Comparison of ENCODE assay signal across 10 cellular contexts in the genomic region with DNA sequence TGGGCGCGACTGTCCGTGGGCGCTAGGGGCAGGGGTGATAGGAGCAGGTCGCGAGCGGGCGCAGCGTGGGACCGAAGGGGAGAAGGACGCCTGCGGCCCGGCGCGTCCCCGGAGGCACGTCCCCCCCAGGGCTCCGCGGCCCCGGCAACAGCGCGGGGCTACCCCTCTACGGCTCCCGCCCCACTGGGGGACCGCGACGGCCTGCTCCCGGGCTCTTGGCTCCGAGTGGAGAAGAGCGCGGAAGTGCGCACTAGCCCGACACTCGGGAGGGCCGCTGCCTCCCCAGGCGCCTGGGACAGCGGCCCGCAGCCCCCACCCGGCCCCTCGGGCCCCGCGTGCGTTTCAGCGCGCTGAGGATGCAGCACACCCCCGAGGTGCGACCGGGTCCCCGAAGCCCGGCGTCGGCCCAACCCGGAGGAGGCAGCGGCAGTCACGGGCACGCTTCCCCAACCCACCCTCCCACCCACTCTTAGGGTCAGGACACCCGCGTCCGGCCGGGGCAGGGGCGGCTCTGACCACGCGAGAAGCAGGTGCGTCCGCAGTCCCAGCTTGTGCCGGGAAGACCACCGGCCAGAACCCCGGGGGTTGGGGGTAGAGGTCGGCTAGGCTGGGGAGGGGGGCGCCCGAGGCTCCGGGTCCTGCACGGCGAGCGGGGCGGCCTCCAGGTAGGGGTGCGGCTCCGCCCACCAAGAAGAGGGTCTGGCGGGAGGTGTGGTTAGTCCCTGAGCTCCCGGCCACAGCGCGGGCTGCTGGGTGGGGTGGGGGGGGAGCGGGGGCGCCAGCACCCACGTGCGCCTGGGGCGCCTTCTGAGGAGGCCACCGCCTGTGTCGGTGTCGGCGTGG. TPM values are rescaled to one million over a fixed set of nuclear protein-coding genes. Genes with fewer than 3 reads are reported as not detected.
DNase-seq lines count a peak whose midpoint lies in the region; ATAC-seq, FAIRE-seq and TF ChIP-seq lines count a peak whose summit lies in the region.
"Had no signal": no experiment of that assay in that cellular context is flagged by ENCODE, and none has a peak within 500 bp of the region (broad histone marks: within the 10 kb centered on the region; RNA-seq: fewer than 3 reads in every experiment).

No MANE protein-coding gene starts in this region.

- 4 to 5% methylated on average over 89 to 90 of the region's 91 CpGs for WGBS in heart right ventricle, 2 donors
- WGBS in mammary epithelial cell (ENCODE audit: low coverage, missing lambda C conversion rate): 64% methylated on average over 9 of the region's 91 CpGs
- WGBS in small intestine, 3 donors: 6 to 20% (median 13%) methylated on average over 57 to 91 of the region's 91 CpGs

- H3K9me3 ChIP-seq in heart right ventricle (peaks cover 0 to 4% (median 0%) of the 10 kb centered on the region in 11 donors), mammary epithelial cell (replicated peaks; ENCODE audit: insufficient read depth, low read length) (no peaks in the 10 kb centered on the region), lower lobe of right lung (no peaks in the 10 kb centered on the region), uterus (no peaks in the 10 kb centered on the region), small intestine (ENCODE audit: control insufficient read depth, low read depth) (no peaks in the 10 kb centered on the region)

- H3K36me3 ChIP-seq in heart right ventricle: no peaks in the 10 kb centered on the region
- no peaks in the 10 kb centered on the region for H3K36me3 ChIP-seq in mammary epithelial cell (ENCODE audit: insufficient read depth, low read length)
- no peaks in the 10 kb centered on the region for H3K36me3 ChIP-seq in lower lobe of right lung
- H3K36me3 ChIP-seq in uterus: no peaks in the 10 kb centered on the region
- no peaks in the 10 kb centered on the region for H3K36me3 ChIP-seq in small intestine (ENCODE audit: control insufficient read depth in 2 of 2, insufficient read depth in 2 of 2, low read length in 2 of 2)

- in situ Hi-C loops in mammary epithelial cell (cut with MboI; ENCODE audit: low sequenced_read_pairs in 2 of 2): no loop called here

- DNase-seq in heart right ventricle: no peak
- no peak for DNase-seq in Right ventricle myocardium inferior (ENCODE audit: missing footprints)
- no peak for DNase-seq in mammary epithelial cell
- no peak for DNase-seq in lower lobe of right lung
- DNase-seq in uterus: no peak
- DNase-seq in LoVo (ENCODE audit: low spot score): no peak
- no peak for DNase-seq in NCI-H2029 treated with DMSO at 0.1 percent for 48 hours (lab: John Stamatoyannopoulos, UW)
- no peak for DNase-seq in small intestine
- DNase-seq: DND-41, HFFc6 had no signal

- BruUV-seq in mammary epithelial cell (replicated peaks; lab: Mats Ljungman, UMichigan): no TSS peak

- dilution Hi-C loops in mammary epithelial cell (cut with HindIII; ENCODE audit: low sequenced_read_pairs): no loop called here

- H3K79me2 ChIP-seq in mammary epithelial cell (ENCODE audit: insufficient read depth, low read length): no peaks in the 10 kb centered on the region

- H3K27me3 ChIP-seq in heart right ventricle (peaks cover 20 to 78% (median 63%) of the 10 kb centered on the region in 7 donors), mammary epithelial cell (ENCODE audit: insufficient read depth, low read length) (peaks cover 4% of the 10 kb centered on the region), lower lobe of right lung (ENCODE audit: low read depth) (peaks cover 49% of the 10 kb centered on the region), uterus (peaks cover 6 to 15% of the 10 kb centered on the region in 2 donors), small intestine (ENCODE audit: control insufficient read depth in 2 of 2, insufficient read depth in 2 of 2, low read length in 2 of 2) (peaks cover 0 to 2% of the 10 kb centered on the region in 2 donors)

- ATAC-seq in heart right ventricle (no peak), Right ventricle myocardium inferior (no peak), lower lobe of right lung (peak; percentile 2 to 8)

- H3K27ac ChIP-seq in heart right ventricle (no peak overlapping the region), mammary epithelial cell (ENCODE audit: insufficient read depth, low read depth, low read length) (no peak overlapping the region), lower lobe of right lung (no peak overlapping the region), uterus (no peak overlapping the region), small intestine (ENCODE audit: low read depth in 1 of 2, low read length in 1 of 2) (no peak overlapping the region)

- peak overlapping the region; percentile 91 for H3K4me2 ChIP-seq in mammary epithelial cell (ENCODE audit: insufficient read depth, low read depth, low read length)

- no peak for TF ChIP-seq POLR2A in uterus (IDR thresholded peaks at IDR 0.05)

- H4K20me1 ChIP-seq in mammary epithelial cell (ENCODE audit: insufficient read depth, low read length): no peaks in the 10 kb centered on the region

- intact Hi-C loops in heart right ventricle (cut with DNase I): no loop called here
- intact Hi-C loops in Right ventricle myocardium inferior (cut with DNase I): no loop called here
- intact Hi-C loops in mammary epithelial cell (cut with micrococcal nuclease): no loop called here
- intact Hi-C loops in lower lobe of right lung (cut with DNase I): no loop called here
- intact Hi-C loops in uterus (cut with DNase I; ENCODE audit: low total_unique reads): no loop called here

- TF ChIP-seq CTCF in heart right ventricle (IDR thresholded peaks at IDR 0.05) (no peak), mammary epithelial cell (conservative IDR thresholded peaks at IDR 0.05 in 1 of 2, IDR thresholded peaks at IDR 0.05 in 1 of 2; ENCODE audit: extremely low read depth in 1 of 2, insufficient read depth in 1 of 2, low read depth in 1 of 2, low read length in 2 of 2) (no peak), lower lobe of right lung (IDR thresholded peaks at IDR 0.05) (no peak), uterus (IDR thresholded peaks at IDR 0.05) (no peak)

- no peak overlapping the region for H3K9ac ChIP-seq in mammary epithelial cell (ENCODE audit: insufficient read depth, low read length)

- no peak for FAIRE-seq in small intestine (lab: Jason Lieb, UNC)

- H3K4me3 ChIP-seq in heart right ventricle (peak overlapping the region in 9 of 10 donors; percentile 49 to 73 (median 63)), mammary epithelial cell (replicated peaks in 1 of 3; ENCODE audit: insufficient read depth in 1 of 3, low read depth in 2 of 3, low read length in 3 of 3) (peak overlapping the region; percentile 72 to 83 (median 82)), lower lobe of right lung (peak overlapping the region; percentile 66), uterus (peak overlapping the region; percentile 37 to 50), small intestine (ENCODE audit: low read depth in 1 of 2, low read length in 2 of 2) (peak overlapping the region in 1 of 2 donors; percentile 70)

- CTCF ChIA-PET in mammary epithelial cell (lab: Charles Lee; ENCODE audit: low non-redundant PET): no interaction called here

- H3K4me1 ChIP-seq in heart right ventricle (peaks cover 4 to 23% (median 20%) of the 10 kb centered on the region in 9 donors), mammary epithelial cell (ENCODE audit: insufficient read depth, low read length) (peaks cover 17% of the 10 kb centered on the region), lower lobe of right lung (peaks cover 21% of the 10 kb centered on the region), uterus (peaks cover 0 to 23% of the 10 kb centered on the region in 2 donors), small intestine (ENCODE audit: control insufficient read depth in 2 of 2, insufficient read depth in 1 of 2, low read depth in 1 of 2, low read length in 1 of 2) (peaks cover 0 to 2% of the 10 kb centered on the region in 2 donors)

- peak overlapping the region; percentile 90 for H2AFZ ChIP-seq in mammary epithelial cell (ENCODE audit: low read depth, low read length)

RNA-seq across cellular contexts. Expression of a gene that starts 18.5 kb away (rescaled TPM):
- total RNA-seq in heart right ventricle: 1 to 10 TPM in 1 of 10 donors, under 1 TPM in 9; 0.12 to 1.4 (median 0.43) TPM
- polyA plus RNA-seq in heart right ventricle: under 1 TPM; 0.19 to 0.29 TPM
- total RNA-seq in Right ventricle myocardium inferior: 1.1 TPM
- under 1 TPM in 1 of 2 donors, not detected in 1; 0.14 TPM for total RNA-seq in mammary epithelial cell
- polyA plus RNA-seq in mammary epithelial cell: 0.02 TPM
- not detected for polyA minus RNA-seq in mammary epithelial cell
- total RNA-seq in lower lobe of right lung: 0.24 TPM
- total RNA-seq in uterus: 1 to 10 TPM in 1 of 4 donors, under 1 TPM in 1, not detected in 2; 0.27 to 1.2 TPM
- polyA plus RNA-seq in small intestine: 1 to 10 TPM in 1 of 3 donors, under 1 TPM in 1, not detected in 1; under 0.01 to 1.8 TPM

RNA-seq across cellular contexts. Expression of a gene that starts 31.8 kb away (rescaled TPM):
- 10 to 100 TPM in 7 of 10 donors, 1 to 10 TPM in 3; 8.8 to 14.1 (median 10.6) TPM for total RNA-seq in heart right ventricle
- 10 to 100 TPM; 11.5 to 19.7 TPM for polyA plus RNA-seq in heart right ventricle
- 10.8 TPM for total RNA-seq in Right ventricle myocardium inferior
- 10 to 100 TPM; 19.7 to 26.1 TPM for total RNA-seq in mammary epithelial cell
- polyA plus RNA-seq in mammary epithelial cell: 15.7 TPM
- 8.3 TPM for polyA minus RNA-seq in mammary epithelial cell
- total RNA-seq in lower lobe of right lung: 22.6 TPM
- total RNA-seq in uterus: 10 to 100 TPM in 3 of 4 donors, 1 to 10 TPM in 1; 2.4 to 38.8 (median 18.8) TPM
- polyA plus RNA-seq in small intestine: 10 to 100 TPM; 12.7 to 23.3 (median 21.9) TPM

Comparison
In these comparisons a context has a peak if more than half of its experiments do, and no peak if none do; other contexts are left out.
1. ATAC-seq: peak in lower lobe of right lung (2 of 2); none in heart right ventricle (0 of 8) and Right ventricle myocardium inferior (single experiment).